In the genomic region with DNA sequence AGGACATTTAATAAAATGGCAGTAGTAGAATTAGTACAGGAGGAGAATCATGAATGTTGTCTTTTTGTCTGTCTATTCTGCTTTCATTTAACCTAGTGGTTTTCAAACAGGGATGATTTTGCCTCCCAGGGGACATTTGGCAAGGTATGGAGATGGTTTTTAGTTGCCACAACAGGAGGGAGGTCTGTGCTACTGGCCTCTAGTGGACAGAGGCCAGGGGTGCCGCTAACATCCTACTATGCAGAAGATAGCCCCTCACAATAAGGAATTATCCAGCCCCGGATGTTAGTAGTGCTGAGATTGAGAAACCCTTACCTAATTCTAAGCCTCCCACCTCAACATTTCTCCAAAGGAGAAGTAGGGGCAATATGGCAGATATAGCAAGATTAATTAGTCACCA, we compare ENCODE assay signal across 1 cellular context.
TF ChIP-seq lines count a peak whose summit lies in the region.

No MANE protein-coding gene starts in this region.

TF ChIP-seq in GM12878, 131 proteins besides CTCF, POLR2A, EP300 and RAD21:
- TF ChIP-seq NR2C1 (IDR thresholded peaks at IDR 0.05), result no peak
- TF ChIP-seq YY1 (IDR thresholded peaks at IDR 0.05; ENCODE audit: low read depth, low read length), result no peak
- TF ChIP-seq, protein P1, sequence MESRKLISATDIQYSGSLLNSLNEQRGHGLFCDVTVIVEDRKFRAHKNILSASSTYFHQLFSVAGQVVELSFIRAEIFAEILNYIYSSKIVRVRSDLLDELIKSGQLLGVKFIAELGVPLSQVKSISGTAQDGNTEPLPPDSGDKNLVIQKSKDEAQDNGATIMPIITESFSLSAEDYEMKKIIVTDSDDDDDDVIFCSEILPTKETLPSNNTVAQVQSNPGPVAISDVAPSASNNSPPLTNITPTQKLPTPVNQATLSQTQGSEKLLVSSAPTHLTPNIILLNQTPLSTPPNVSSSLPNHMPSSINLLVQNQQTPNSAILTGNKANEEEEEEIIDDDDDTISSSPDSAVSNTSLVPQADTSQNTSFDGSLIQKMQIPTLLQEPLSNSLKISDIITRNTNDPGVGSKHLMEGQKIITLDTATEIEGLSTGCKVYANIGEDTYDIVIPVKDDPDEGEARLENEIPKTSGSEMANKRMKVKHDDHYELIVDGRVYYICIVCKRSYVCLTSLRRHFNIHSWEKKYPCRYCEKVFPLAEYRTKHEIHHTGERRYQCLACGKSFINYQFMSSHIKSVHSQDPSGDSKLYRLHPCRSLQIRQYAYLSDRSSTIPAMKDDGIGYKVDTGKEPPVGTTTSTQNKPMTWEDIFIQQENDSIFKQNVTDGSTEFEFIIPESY (IDR thresholded peaks at IDR 0.05), result no peak
- no peak for TF ChIP-seq BRCA1 (IDR thresholded peaks at IDR 0.05; ENCODE audit: low read depth, low read length)
- TF ChIP-seq CEBPB (IDR thresholded peaks at IDR 0.05; ENCODE audit: borderline replicate concordance in 1 of 2, low read depth in 2 of 2, low read length in 2 of 2), result no peak
- no peak for TF ChIP-seq SUPT20H (IDR thresholded peaks at IDR 0.05; ENCODE audit: borderline replicate concordance, control insufficient read depth, low read depth, low read length)
- no peak for TF ChIP-seq RFX5 (IDR thresholded peaks at IDR 0.05; ENCODE audit: low read depth, low read length)
- TF ChIP-seq, protein P2, sequence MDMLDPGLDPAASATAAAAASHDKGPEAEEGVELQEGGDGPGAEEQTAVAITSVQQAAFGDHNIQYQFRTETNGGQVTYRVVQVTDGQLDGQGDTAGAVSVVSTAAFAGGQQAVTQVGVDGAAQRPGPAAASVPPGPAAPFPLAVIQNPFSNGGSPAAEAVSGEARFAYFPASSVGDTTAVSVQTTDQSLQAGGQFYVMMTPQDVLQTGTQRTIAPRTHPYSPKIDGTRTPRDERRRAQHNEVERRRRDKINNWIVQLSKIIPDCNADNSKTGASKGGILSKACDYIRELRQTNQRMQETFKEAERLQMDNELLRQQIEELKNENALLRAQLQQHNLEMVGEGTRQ (IDR thresholded peaks at IDR 0.05; ENCODE audit: borderline replicate concordance, low read depth, low read length), result no peak
- no peak for TF ChIP-seq SMARCA5 (IDR thresholded peaks at IDR 0.05)
